8 cellular contexts compared by ENCODE assay signal in genomic region chr11:68009391-68010000, GRCh38.
DNase-seq lines count a peak whose midpoint lies in the region; ATAC-seq and TF ChIP-seq lines count a peak whose summit lies in the region.

No MANE protein-coding gene starts in this region.

- peaks cover 94 to 100% (median 96%) of the 10 kb centered on the region in 10 experiments for H3K4me1 ChIP-seq in BLaER1 treated with 17β-estradiol and CSF1 and Interleukin-3, amounts not matched to agents 10 nM and 100 nM
- H3K4me1 ChIP-seq in Loucy (ENCODE audit: insufficient read depth, low read length, poor library complexity, severe bottlenecking) (peaks cover 27% of the 10 kb centered on the region), mucosa of rectum (ENCODE audit: control insufficient read depth in 2 of 2, insufficient read depth in 2 of 2, low read length in 2 of 2) (peaks cover 39 to 48% of the 10 kb centered on the region in 2 donors)

- H3K79me2 ChIP-seq in Loucy (ENCODE audit: insufficient read depth, low read length) = no peaks in the 10 kb centered on the region

- peak overlapping the region; percentile 91 to 100 (median 96) for H3K27ac ChIP-seq in BLaER1 treated with 17β-estradiol and CSF1 and Interleukin-3, amounts not matched to agents 10 nM and 100 nM
- H3K27ac ChIP-seq in mucosa of rectum (ENCODE audit: low read depth in 2 of 2, low read length in 2 of 2) = peak overlapping the region; percentile 94 to 97

- H4K20me1 ChIP-seq in BLaER1 treated with 17β-estradiol and CSF1 and Interleukin-3, amounts not matched to agents 10 nM and 100 nM = peaks cover 0 to 10% (median 0%) of the 10 kb centered on the region in 11 experiments; a peak in 3 of 22 replicates
- H4K20me1 ChIP-seq in Loucy (ENCODE audit: insufficient read depth, low read length, poor library complexity, severe bottlenecking) = no peaks in the 10 kb centered on the region

- H3K36me3 ChIP-seq in BLaER1 treated with 17β-estradiol and CSF1 and Interleukin-3, amounts not matched to agents 10 nM and 100 nM = peaks cover 0 to 12% (median 0%) of the 10 kb centered on the region in 11 experiments; a peak in 4 of 22 replicates
- H3K36me3 ChIP-seq in Loucy (ENCODE audit: insufficient read depth, low read length) (no peaks in the 10 kb centered on the region), mucosa of rectum (ENCODE audit: control insufficient read depth in 2 of 2, insufficient read depth in 2 of 2, low read length in 2 of 2) (no peaks in the 10 kb centered on the region)

- H3K4me2 ChIP-seq in BLaER1 treated with 17β-estradiol and CSF1 and Interleukin-3, amounts not matched to agents 10 nM and 100 nM = peak overlapping the region; percentile 93 to 100 (median 98)
- H3K4me2 ChIP-seq in Loucy (ENCODE audit: low read depth, low read length, poor library complexity, severe bottlenecking) = peak overlapping the region; percentile 14

- no peak overlapping the region for H2AFZ ChIP-seq in Loucy (ENCODE audit: low read length)

- in situ Hi-C loops in astrocyte of the spinal cord (cut with HindIII; ENCODE audit: low sequenced_read_pairs) = no loop called here

- H3K4me3 ChIP-seq in BLaER1 treated with 17β-estradiol and CSF1 and Interleukin-3, amounts not matched to agents 10 nM and 100 nM = peak overlapping the region; percentile 52 to 75 (median 67); a peak in 19 of 20 replicates
- H3K4me3 ChIP-seq in Loucy (ENCODE audit: low read length, poor library complexity, severe bottlenecking) (no peak overlapping the region), astrocyte of the spinal cord (ENCODE audit: low read depth, low read length) (no peak overlapping the region), mucosa of rectum (ENCODE audit: low read length in 2 of 2) (peak overlapping the region; percentile 42 to 66)

- no peaks in the 10 kb centered on the region for H3K9me3 ChIP-seq in BLaER1 treated with 17β-estradiol and CSF1 and Interleukin-3, amounts not matched to agents 10 nM and 100 nM (replicated peaks in 1 of 11)
- no peaks in the 10 kb centered on the region for H3K9me3 ChIP-seq in Loucy (ENCODE audit: insufficient read depth, low read depth, low read length)
- H3K9me3 ChIP-seq in mucosa of rectum (ENCODE audit: control insufficient read depth in 2 of 2, low read length in 2 of 2) = no peaks in the 10 kb centered on the region

- no peak for ATAC-seq in HG03175 (IDR thresholded peaks at IDR 0.05; ENCODE audit: unreplicated experiment)

- H3F3A ChIP-seq in Loucy (ENCODE audit: low read depth) = no peaks in the 10 kb centered on the region

- TF ChIP-seq CTCF in Loucy (conservative IDR thresholded peaks at IDR 0.05; ENCODE audit: low read length) (peak; percentile 64), astrocyte of the spinal cord (IDR thresholded peaks at IDR 0.05; ENCODE audit: low read depth, low read length) (peak; percentile 37)

- H3K9ac ChIP-seq in BLaER1 treated with 17β-estradiol and CSF1 and Interleukin-3, amounts not matched to agents 10 nM and 100 nM = peak overlapping the region; percentile 87 to 98 (median 92)
- H3K9ac ChIP-seq in Loucy (ENCODE audit: low read depth, low read length, poor library complexity, severe bottlenecking) (no peak overlapping the region), mucosa of rectum (ENCODE audit: low read depth in 1 of 2, low read length in 2 of 2) (peak overlapping the region in 1 of 2 donors; percentile 76)

- no peaks in the 10 kb centered on the region for H3K9me2 ChIP-seq in Loucy (replicated peaks; ENCODE audit: low read depth, low read length)

- H3K27me3 ChIP-seq in BLaER1 treated with 17β-estradiol and CSF1 and Interleukin-3, amounts not matched to agents 10 nM and 100 nM = no peaks in the 10 kb centered on the region
- H3K27me3 ChIP-seq in Loucy (ENCODE audit: insufficient read depth, low read length, poor library complexity, severe bottlenecking) = no peaks in the 10 kb centered on the region
- no peaks in the 10 kb centered on the region for H3K27me3 ChIP-seq in mucosa of rectum (ENCODE audit: control insufficient read depth in 2 of 2, insufficient read depth in 2 of 2, low read length in 2 of 2)

- peak; percentile 66 for DNase-seq in astrocyte of the spinal cord (ENCODE audit: low read depth, low spot score)
- DNase-seq in NCI-H1417 treated with DMSO at 0.1 percent for 48 hours (lab: John Stamatoyannopoulos, UW) = no peak
- no peak for DNase-seq in D341Med (ENCODE audit: low spot score)
- no peak for DNase-seq in NCI-H1694 (lab: John Stamatoyannopoulos, UW)

Comparison
In these comparisons a context has a peak if more than half of its experiments do, and no peak if none do; other contexts are left out.
1. H3K4me3 ChIP-seq: peak in BLaER1 treated with 17β-estradiol and CSF1 and Interleukin-3, amounts not matched to agents 10 nM and 100 nM (10 of 10) and mucosa of rectum (2 of 2); none in Loucy (single experiment) and astrocyte of the spinal cord (single experiment).